Comparison of ENCODE assay signal across 9 cellular contexts in the genomic region with DNA sequence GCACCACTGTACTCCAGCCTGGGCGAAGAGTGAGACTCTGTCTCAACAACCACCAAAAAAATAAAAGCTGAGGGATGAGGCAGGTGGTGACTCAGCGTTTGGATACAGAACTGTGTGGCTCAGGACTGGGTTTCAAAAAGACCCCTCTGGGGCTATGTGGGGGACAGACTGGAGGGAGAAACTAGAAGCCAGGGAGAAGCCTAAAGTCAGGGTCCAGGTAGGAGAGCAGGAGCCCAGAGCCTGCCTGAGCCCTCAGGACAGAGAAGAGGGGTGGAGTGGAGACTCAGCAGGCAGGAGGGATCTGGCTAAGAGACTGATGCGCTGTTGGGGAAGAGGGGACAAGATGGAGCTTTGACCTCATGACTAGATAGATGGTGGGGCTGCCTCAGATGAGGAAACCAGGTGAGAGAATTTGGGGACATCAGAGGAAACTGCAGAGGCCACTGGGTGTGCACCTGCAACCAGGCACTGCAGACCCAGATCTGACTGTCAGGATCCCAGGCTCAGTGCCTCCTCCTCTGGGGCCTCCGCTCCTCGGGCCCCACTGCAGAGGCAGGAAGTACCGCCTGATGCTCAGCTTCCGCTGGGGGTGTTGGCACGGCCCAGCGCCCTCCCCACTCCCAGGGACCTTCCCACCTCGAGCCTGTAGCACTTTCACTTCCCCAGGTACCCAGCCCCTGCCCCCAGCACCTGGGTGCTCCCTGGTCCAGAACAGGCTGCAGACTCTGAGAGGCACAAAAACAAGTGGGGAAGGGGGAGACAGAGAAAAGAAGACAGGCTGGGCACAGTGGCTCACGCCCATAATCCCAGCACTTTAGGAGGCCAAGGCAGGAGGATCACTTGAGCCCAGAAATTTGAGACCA. TPM values are rescaled to one million over a fixed set of nuclear protein-coding genes. Genes with fewer than 3 reads are reported as not detected.
DNase-seq lines count a peak whose midpoint lies in the region; ATAC-seq, FAIRE-seq and TF ChIP-seq lines count a peak whose summit lies in the region.
"Had no signal": no experiment of that assay in that cellular context is flagged by ENCODE, and none has a peak within 500 bp of the region (broad histone marks: within the 10 kb centered on the region; RNA-seq: fewer than 3 reads in every experiment).

No MANE protein-coding gene starts in this region.

- CTCF ChIA-PET in activated B cell treated with CpG ODN at 0.5 μM for 24 hours (lab: Charles Lee): interaction anchor here (1.0 to 2.0 kb wide), 4 partner anchors 25 to 111 kb away, joined by 3 to 6 read pairs (median 3); no protein-coding TSS in a partner anchor

- FAIRE-seq in GM12891 (lab: Jason Lieb, UNC): peak; percentile 94

- in situ Hi-C loops in G401 (cut with HindIII; ENCODE audit: low sequenced_read_pairs): no loop called here

- H3K4me3 ChIP-seq in coronary artery: no peak overlapping the region
- H3K4me3 ChIP-seq: thoracic aorta had no signal

- H3K4me1 Mint-ChIP-seq in activated B cell treated with CpG ODN at 0.5 μM for 24 hours: peaks cover 94% of the 10 kb centered on the region

- TF ChIP-seq POLR2A in GM12891 (IDR thresholded peaks at IDR 0.05; ENCODE audit: low read depth, low read length): peak; percentile 73

- H3K36me3 Mint-ChIP-seq in activated B cell treated with CpG ODN at 0.5 μM for 24 hours (ENCODE audit: low read depth): peaks cover 74% of the 10 kb centered on the region

- TF ChIP-seq CTCF in activated B cell treated with CpG ODN at 0.5 μM for 24 hours (IDR thresholded peaks at IDR 0.05) (no peak), coronary artery (IDR thresholded peaks at IDR 0.05) (no peak)

- H3K27ac Mint-ChIP-seq in activated B cell treated with CpG ODN at 0.5 μM for 24 hours: peak overlapping the region; percentile 100

- no peak overlapping the region for H3K27ac ChIP-seq in coronary artery
- H3K27ac ChIP-seq: thoracic aorta had no signal

- DNase-seq in GM12891 (ENCODE audit: insufficient read length, low spot score) (no peak), activated B cell treated with CpG ODN at 0.5 μM for 24 hours (peak; percentile 81), coronary artery (ENCODE audit: low spot score) (peak; percentile 67), NCI-H2029 treated with DMSO at 0.1 percent for 48 hours (lab: John Stamatoyannopoulos, UW) (no peak), retina (no peak), G401 (ENCODE audit: low spot score) (no peak)
- peak; percentile 62 to 76 for DNase-seq in stimulated activated CD4-positive, alpha-beta T cell treated with anti-CD3 and anti-CD28 coated beads, Interleukin-4, amount 100 ng/mL, for 4 hours

- H3K27me3 Mint-ChIP-seq in activated B cell treated with CpG ODN at 0.5 μM for 24 hours: no peaks in the 10 kb centered on the region

- POLR2A ChIA-PET in activated B cell treated with CpG ODN at 0.5 μM for 24 hours (lab: Charles Lee): interaction anchor here (0.5 to 19.9 kb wide), 28 partner anchors 6 to 162 kb away, joined by 3 to 757 read pairs (median 8); a partner anchor contains a TSS

- intact Hi-C loops in activated B cell treated with CpG ODN at 0.5 μM for 24 hours (cut with micrococcal nuclease): loop anchor here (1.0 to 10.0 kb wide), 7 partner anchors 7 to 1011 kb away; a partner anchor contains a TSS

- H3K9me3 Mint-ChIP-seq in activated B cell treated with CpG ODN at 0.5 μM for 24 hours: no peaks in the 10 kb centered on the region

- ATAC-seq in HG02885 (IDR thresholded peaks at IDR 0.05; ENCODE audit: poor library complexity, unreplicated experiment) (peak; percentile 56), activated B cell treated with CpG ODN at 0.5 μM for 24 hours (ENCODE audit: low read depth) (peak; percentile 71)

- H3K4me3 Mint-ChIP-seq in activated B cell treated with CpG ODN at 0.5 μM for 24 hours: peak overlapping the region; percentile 100

TF ChIP-seq in GM12891, 5 proteins besides CTCF, POLR2A, EP300 and RAD21:
- TF ChIP-seq SPI1 (IDR thresholded peaks at IDR 0.05; ENCODE audit: low read depth, low read length) (peak; percentile 95), POLR2AphosphoS5 (IDR thresholded peaks at IDR 0.05; ENCODE audit: low read depth, low read length) (peak; percentile 81), TAF1 (IDR thresholded peaks at IDR 0.05; ENCODE audit: low read depth, low read length) (peak; percentile 55; the same call in 1 of the 2 replicates), POU2F2 (IDR thresholded peaks at IDR 0.05; ENCODE audit: low read depth, low read length) (no peak; the same call in 1 of the 2 replicates), PAX5 (IDR thresholded peaks at IDR 0.05; ENCODE audit: insufficient read depth, low read length, severe bottlenecking) (peak; percentile 57)

RNA-seq across cellular contexts. Expression of a gene that starts 1.5 kb away (rescaled TPM):
- polyA plus RNA-seq in GM12891 (2012; ENCODE audit: low read depth, missing spikeins): 294 TPM
- total RNA-seq in activated B cell treated with CpG ODN at 0.5 μM for 24 hours: 1,587 and 1,688 TPM in 2 replicates
- not detected in 2 replicates for total RNA-seq in G401 (2014; rRNA removed; shearing (Covaris generic))

RNA-seq across cellular contexts. Expression of a gene that starts 8.7 kb away (rescaled TPM):
- 0.51 TPM for polyA plus RNA-seq in GM12891 (2012; ENCODE audit: low read depth, missing spikeins)
- total RNA-seq in activated B cell treated with CpG ODN at 0.5 μM for 24 hours: 14.8 and 19.3 TPM in 2 replicates
- 6.6 TPM in 1 of 2 replicates, not detected in the other for total RNA-seq in G401 (2014; rRNA removed; shearing (Covaris generic))

RNA-seq across cellular contexts. Expression of a gene that starts 28.6 kb away (rescaled TPM):
- 0.22 TPM for polyA plus RNA-seq in GM12891 (2012; ENCODE audit: low read depth, missing spikeins)
- 5.3 TPM in 2 replicates for total RNA-seq in activated B cell treated with CpG ODN at 0.5 μM for 24 hours
- 30.2 and 33.2 TPM in 2 replicates for total RNA-seq in G401 (2014; rRNA removed; shearing (Covaris generic))

RNA-seq across cellular contexts. Expression of a gene that starts 30.0 kb away (rescaled TPM):
- not detected for polyA plus RNA-seq in GM12891 (2012; ENCODE audit: low read depth, missing spikeins)
- total RNA-seq in activated B cell treated with CpG ODN at 0.5 μM for 24 hours: 0.71 and 0.76 TPM in 2 replicates
- total RNA-seq in G401 (2014; rRNA removed; shearing (Covaris generic)): 6.2 and 7.3 TPM in 2 replicates

RNA-seq across cellular contexts. Expression of a gene that starts 54.4 kb away (rescaled TPM):
- 0.18 TPM for polyA plus RNA-seq in GM12891 (2012; ENCODE audit: low read depth, missing spikeins)
- 0.62 and 0.66 TPM in 2 replicates for total RNA-seq in activated B cell treated with CpG ODN at 0.5 μM for 24 hours
- not detected in 2 replicates for total RNA-seq in G401 (2014; rRNA removed; shearing (Covaris generic))
- total RNA-seq: thoracic aorta had no signal

Comparison
In these comparisons a context has a peak if more than half of its experiments do, and no peak if none do; other contexts are left out.
1. DNase-seq: peak in activated B cell treated with CpG ODN at 0.5 μM for 24 hours (single experiment), coronary artery (single experiment) and stimulated activated CD4-positive, alpha-beta T cell treated with anti-CD3 and anti-CD28 coated beads, Interleukin-4, amount 100 ng/mL, for 4 hours (2 of 2); none in GM12891 (single experiment), NCI-H2029 treated with DMSO at 0.1 percent for 48 hours (single experiment), retina (single experiment) and G401 (single experiment).
2. RNA of a gene that starts 1.5 kb away (total RNA-seq): 1,587 to 1,688 TPM in activated B cell treated with CpG ODN at 0.5 μM for 24 hours; not detected in G401; every median in the first group is over 1,000 times any median in the second.